29 cellular contexts compared by ENCODE assay signal in genomic region chr4:19256823-19257222, GRCh38.
"Had no signal": no experiment of that assay in that cellular context is flagged by ENCODE, and none has a peak within 500 bp of the region (broad histone marks: within the 10 kb centered on the region; RNA-seq: fewer than 3 reads in every experiment).

No MANE protein-coding gene starts in this region.

- DNase-seq: activated B cell treated with CpG ODN at 0.5 μM for 24 hours; activated CD4-positive, alpha-beta T cell treated with anti-CD3 and anti-CD28 coated beads for 48 hours; activated CD4-positive, alpha-beta T cell treated with anti-CD3 and anti-CD28 coated beads, Interleukin-2, amount 50 U/mL, for 1 hour; activated CD4-positive, alpha-beta T cell treated with anti-CD3 and anti-CD28 coated beads, Interleukin-2, amount 50 U/mL, for 48 hours; activated CD8-positive, alpha-beta memory T cell treated with anti-CD3 and anti-CD28 coated beads for 24 hours; activated CD8-positive, alpha-beta T cell treated with anti-CD3 and anti-CD28 coated beads for 36 hours; activated effector memory CD4-positive, alpha-beta T cell treated with Interleukin-2 at 50 U/mL for 16 hours; activated gamma-delta T cell treated with Interleukin-2 at 50 U/mL for 16 hours; activated naive CD4-positive, alpha-beta T cell treated with anti-CD3 and anti-CD28 coated beads, Interleukin-2, amount 50 U/mL, for 16 hours; activated naive CD4-positive, alpha-beta T cell treated with Interleukin-2 at 50 U/mL for 16 hours; activated T-cell treated with anti-CD3 and anti-CD28 coated beads, Interleukin-2, amount 50 U/mL, for 4 hours; amniotic stem cell; anterior cingulate cortex; brain microvascular endothelial cell; central memory CD4-positive, alpha-beta T cell; cerebellar nuclear complex; colonic mucosa; effector CD8-positive, alpha-beta T cell; esophagus squamous epithelium; head of caudate nucleus; T-helper 1 cell; T-helper 17 cell; T1000; WERI-Rb-1 had no signal

- H3K27me3 ChIP-seq: brain microvascular endothelial cell, cardiac muscle cell, colonic mucosa, esophagus squamous epithelium had no signal

- H3K27ac ChIP-seq: brain microvascular endothelial cell, cardiac muscle cell, colonic mucosa, esophagus squamous epithelium, WERI-Rb-1 had no signal

- H3K36me3 ChIP-seq: brain microvascular endothelial cell, cardiac muscle cell, colonic mucosa, esophagus squamous epithelium, WERI-Rb-1 had no signal

- H3K4me1 ChIP-seq: colonic mucosa, esophagus squamous epithelium had no signal

- H3K9me3 ChIP-seq: colonic mucosa, esophagus squamous epithelium had no signal

- H3K4me3 ChIP-seq: cardiac muscle cell, colonic mucosa, esophagus squamous epithelium had no signal

- FAIRE-seq: astrocyte, frontal cortex had no signal

- ATAC-seq: activated CD4-positive, CD25-positive, alpha-beta regulatory T cell treated with anti-CD3 and anti-CD28 coated beads, Interleukin-2, amount 50 U/mL, for 24 hours; activated CD8-positive, alpha-beta T cell treated with anti-CD3 and anti-CD28 coated beads for 36 hours; activated T-cell treated with anti-CD3 and anti-CD28 coated beads, Interleukin-2, amount 50 U/mL, for 4 hours; activated T-helper 17 cell treated with anti-CD3 and anti-CD28 coated beads, Interleukin-2, amount 50 U/mL, for 72 hours; T-helper 17 cell had no signal
